Comparison of ENCODE assay signal across 1 cellular context in genomic region chr7:12861070-12861469, GRCh38.
TF ChIP-seq lines count a peak whose summit lies in the region.

No MANE protein-coding gene starts in this region.

TF ChIP-seq in WTC11, 78 proteins besides CTCF, POLR2A, EP300 and RAD21 (continued from another document):
- TF ChIP-seq, protein P1, sequence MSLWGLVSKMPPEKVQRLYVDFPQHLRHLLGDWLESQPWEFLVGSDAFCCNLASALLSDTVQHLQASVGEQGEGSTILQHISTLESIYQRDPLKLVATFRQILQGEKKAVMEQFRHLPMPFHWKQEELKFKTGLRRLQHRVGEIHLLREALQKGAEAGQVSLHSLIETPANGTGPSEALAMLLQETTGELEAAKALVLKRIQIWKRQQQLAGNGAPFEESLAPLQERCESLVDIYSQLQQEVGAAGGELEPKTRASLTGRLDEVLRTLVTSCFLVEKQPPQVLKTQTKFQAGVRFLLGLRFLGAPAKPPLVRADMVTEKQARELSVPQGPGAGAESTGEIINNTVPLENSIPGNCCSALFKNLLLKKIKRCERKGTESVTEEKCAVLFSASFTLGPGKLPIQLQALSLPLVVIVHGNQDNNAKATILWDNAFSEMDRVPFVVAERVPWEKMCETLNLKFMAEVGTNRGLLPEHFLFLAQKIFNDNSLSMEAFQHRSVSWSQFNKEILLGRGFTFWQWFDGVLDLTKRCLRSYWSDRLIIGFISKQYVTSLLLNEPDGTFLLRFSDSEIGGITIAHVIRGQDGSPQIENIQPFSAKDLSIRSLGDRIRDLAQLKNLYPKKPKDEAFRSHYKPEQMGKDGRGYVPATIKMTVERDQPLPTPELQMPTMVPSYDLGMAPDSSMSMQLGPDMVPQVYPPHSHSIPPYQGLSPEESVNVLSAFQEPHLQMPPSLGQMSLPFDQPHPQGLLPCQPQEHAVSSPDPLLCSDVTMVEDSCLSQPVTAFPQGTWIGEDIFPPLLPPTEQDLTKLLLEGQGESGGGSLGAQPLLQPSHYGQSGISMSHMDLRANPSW (CRISPR knock-in tag; conservative IDR thresholded peaks at IDR 0.05; ENCODE audit: low read depth) = no peak
- TF ChIP-seq, protein P2, sequence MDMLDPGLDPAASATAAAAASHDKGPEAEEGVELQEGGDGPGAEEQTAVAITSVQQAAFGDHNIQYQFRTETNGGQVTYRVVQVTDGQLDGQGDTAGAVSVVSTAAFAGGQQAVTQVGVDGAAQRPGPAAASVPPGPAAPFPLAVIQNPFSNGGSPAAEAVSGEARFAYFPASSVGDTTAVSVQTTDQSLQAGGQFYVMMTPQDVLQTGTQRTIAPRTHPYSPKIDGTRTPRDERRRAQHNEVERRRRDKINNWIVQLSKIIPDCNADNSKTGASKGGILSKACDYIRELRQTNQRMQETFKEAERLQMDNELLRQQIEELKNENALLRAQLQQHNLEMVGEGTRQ (CRISPR knock-in tag; IDR thresholded peaks at IDR 0.05) = no peak
- TF ChIP-seq, protein P3, sequence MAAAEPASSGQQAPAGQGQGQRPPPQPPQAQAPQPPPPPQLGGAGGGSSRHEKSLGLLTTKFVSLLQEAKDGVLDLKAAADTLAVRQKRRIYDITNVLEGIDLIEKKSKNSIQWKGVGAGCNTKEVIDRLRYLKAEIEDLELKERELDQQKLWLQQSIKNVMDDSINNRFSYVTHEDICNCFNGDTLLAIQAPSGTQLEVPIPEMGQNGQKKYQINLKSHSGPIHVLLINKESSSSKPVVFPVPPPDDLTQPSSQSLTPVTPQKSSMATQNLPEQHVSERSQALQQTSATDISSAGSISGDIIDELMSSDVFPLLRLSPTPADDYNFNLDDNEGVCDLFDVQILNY (CRISPR knock-in tag; IDR thresholded peaks at IDR 0.05) = no peak
- TF ChIP-seq PREB (CRISPR knock-in tag; IDR thresholded peaks at IDR 0.05; ENCODE audit: borderline replicate concordance) (no peak), NR2C2 (CRISPR knock-in tag; IDR thresholded peaks at IDR 0.05) (no peak), CBFB (CRISPR knock-in tag; IDR thresholded peaks at IDR 0.05; ENCODE audit: low read depth) (no peak), ESRRA (CRISPR knock-in tag; IDR thresholded peaks at IDR 0.05; ENCODE audit: borderline replicate concordance) (no peak)
- TF ChIP-seq, protein P4, sequence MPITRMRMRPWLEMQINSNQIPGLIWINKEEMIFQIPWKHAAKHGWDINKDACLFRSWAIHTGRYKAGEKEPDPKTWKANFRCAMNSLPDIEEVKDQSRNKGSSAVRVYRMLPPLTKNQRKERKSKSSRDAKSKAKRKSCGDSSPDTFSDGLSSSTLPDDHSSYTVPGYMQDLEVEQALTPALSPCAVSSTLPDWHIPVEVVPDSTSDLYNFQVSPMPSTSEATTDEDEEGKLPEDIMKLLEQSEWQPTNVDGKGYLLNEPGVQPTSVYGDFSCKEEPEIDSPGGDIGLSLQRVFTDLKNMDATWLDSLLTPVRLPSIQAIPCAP (CRISPR knock-in tag; IDR thresholded peaks at IDR 0.05) = no peak
